ENCODE assay signal across 23 cellular contexts in genomic region chr11:2529636-2530035, GRCh38.
DNase-seq lines count a peak whose midpoint lies in the region; ATAC-seq and TF ChIP-seq lines count a peak whose summit lies in the region.
"Had no signal": no experiment of that assay in that cellular context is flagged by ENCODE, and none has a peak within 500 bp of the region (broad histone marks: within the 10 kb centered on the region; RNA-seq: fewer than 3 reads in every experiment).

No MANE protein-coding gene starts in this region.

- H3K36me3 ChIP-seq in osteoblast (ENCODE audit: insufficient read depth, low read length) (no peaks in the 10 kb centered on the region), upper lobe of right lung (no peaks in the 10 kb centered on the region), GM23338 (ENCODE audit: insufficient read depth) (no peaks in the 10 kb centered on the region)

- no peak overlapping the region for H3K4me2 ChIP-seq in osteoblast (ENCODE audit: insufficient read depth, low read length)
- no peak overlapping the region for H3K4me2 ChIP-seq in GM23338

- DNase-seq in left cardiac atrium: peak; percentile 18
- DNase-seq in Right ventricle myocardium superior: no peak
- peak; percentile 12 for DNase-seq in glutamatergic neuron
- DNase-seq in osteoblast (ENCODE audit: insufficient read length, low spot score, missing footprints): peak; percentile 65
- peak; percentile 58 for DNase-seq in upper lobe of right lung
- no peak for DNase-seq in GM23338 (ENCODE audit: low spot score)
- no peak for DNase-seq in NOMO-1 treated with DMSO at 0.1 percent for 48 hours (lab: John Stamatoyannopoulos, UW; ENCODE audit: unreplicated experiment)
- DNase-seq: Calu3; effector CD8-positive, alpha-beta T cell; erythroblast; HCEC 1CT; IMR-90; NCI-H1092; NCI-H187 treated with DMSO at 0.1 percent for 48 hours; NCI-H526; stimulated activated CD4-positive, alpha-beta T cell treated with anti-CD3 and anti-CD28 coated beads, Interleukin-4, amount 100 ng/mL, for 24 hours; stimulated activated naive CD4-positive, alpha-beta T cell; testis had no signal

- H3F3A ChIP-seq in GM23338 (replicated peaks; ENCODE audit: low read depth): peaks cover 6% of the 10 kb centered on the region; the same call in 1 of the 2 replicates

- no peak overlapping the region for H3K27ac ChIP-seq in osteoblast (ENCODE audit: low read depth, low read length)
- H3K27ac ChIP-seq in upper lobe of right lung: no peak overlapping the region
- H3K27ac ChIP-seq in GM23338 (ENCODE audit: low read depth): no peak overlapping the region
- H3K27ac ChIP-seq: C4-2B, testis had no signal

- H3K4me1 ChIP-seq in osteoblast (ENCODE audit: insufficient read depth, low read length) (peaks cover 13% of the 10 kb centered on the region), upper lobe of right lung (peaks cover 17% of the 10 kb centered on the region), GM23338 (ENCODE audit: insufficient read depth) (peaks cover 8% of the 10 kb centered on the region; the same call in 1 of the 2 replicates)

- no peak for ATAC-seq in left cardiac atrium
- no peak for ATAC-seq in Right ventricle myocardium superior (ENCODE audit: poor library complexity)
- ATAC-seq in upper lobe of right lung: no peak
- no peak for ATAC-seq in GM23338
- no peak for ATAC-seq in GM21528 (IDR thresholded peaks at IDR 0.05; ENCODE audit: low FRiP score, unreplicated experiment)

- no peak overlapping the region for H3K4me3 Mint-ChIP-seq in glutamatergic neuron (ENCODE audit: unreplicated experiment)
- H3K4me3 Mint-ChIP-seq in GM23338: no peak overlapping the region
- H3K4me3 Mint-ChIP-seq: activated T-helper 1 cell treated with anti-CD3 and anti-CD28 coated beads, Interleukin-12 subunit alpha, Interleukin-12 subunit beta, Interleukin-2, Interleukin-4 antibody, amounts not matched to agents 30 ng/mL and 10 ng/mL and 1 ng/mL, durations not matched to agents 14 hours and 24 hours and 36 hours; brain; T-helper 1 cell treated with Interleukin-12 subunit alpha and Interleukin-12 subunit beta and Interleukin-4 antibody, amounts not matched to agents 30 μg/mL and 1 μg/mL, for 36 hours had no signal

- peaks cover 14% of the 10 kb centered on the region for H3K27me3 Mint-ChIP-seq in glutamatergic neuron (ENCODE audit: unreplicated experiment)
- peaks cover 33% of the 10 kb centered on the region for H3K27me3 Mint-ChIP-seq in GM23338 (ENCODE audit: insufficient read depth, low read depth, poor library complexity)

- H3K27ac Mint-ChIP-seq in glutamatergic neuron (ENCODE audit: unreplicated experiment) (no peak overlapping the region), GM23338 (no peak overlapping the region)
- H3K27ac Mint-ChIP-seq: activated T-helper 1 cell treated with anti-CD3 and anti-CD28 coated beads, Interleukin-12 subunit alpha, Interleukin-12 subunit beta, Interleukin-2, Interleukin-4 antibody, amounts not matched to agents 30 ng/mL and 10 ng/mL and 1 ng/mL, durations not matched to agents 14 hours and 24 hours and 36 hours; brain; T-helper 1 cell treated with Interleukin-12 subunit alpha and Interleukin-12 subunit beta and Interleukin-4 antibody, amounts not matched to agents 30 μg/mL and 1 μg/mL, for 36 hours had no signal

- H3K79me2 ChIP-seq in osteoblast (ENCODE audit: insufficient read depth, low read length): no peaks in the 10 kb centered on the region
- no peaks in the 10 kb centered on the region for H3K79me2 ChIP-seq in GM23338 (replicated peaks; ENCODE audit: insufficient read depth)

- H3K36me3 Mint-ChIP-seq in glutamatergic neuron (ENCODE audit: unreplicated experiment) (no peaks in the 10 kb centered on the region), GM23338 (ENCODE audit: low read depth) (no peaks in the 10 kb centered on the region)
- H3K36me3 Mint-ChIP-seq: brain had no signal

- H3K27me3 ChIP-seq in osteoblast (ENCODE audit: insufficient read depth, low read length) (peaks cover 15% of the 10 kb centered on the region), upper lobe of right lung (no peaks in the 10 kb centered on the region), GM23338 (ENCODE audit: insufficient read depth) (no peaks in the 10 kb centered on the region)
- H3K27me3 ChIP-seq: testis had no signal

- H3K9me2 ChIP-seq in GM23338 (ENCODE audit: insufficient read depth): no peaks in the 10 kb centered on the region

- H3K4me1 Mint-ChIP-seq in glutamatergic neuron (ENCODE audit: low read depth, unreplicated experiment) (peaks cover 2% of the 10 kb centered on the region), GM23338 (peaks cover 9% of the 10 kb centered on the region)

- peaks cover 5% of the 10 kb centered on the region for H4K20me1 ChIP-seq in osteoblast (ENCODE audit: insufficient read depth, low read length)
- H4K20me1 ChIP-seq in GM23338 (replicated peaks; ENCODE audit: insufficient read depth): no peaks in the 10 kb centered on the region

- TF ChIP-seq CTCF in glutamatergic neuron (IDR thresholded peaks at IDR 0.05; ENCODE audit: partially characterized antibody, unreplicated experiment) (no peak), osteoblast (IDR thresholded peaks at IDR 0.05; ENCODE audit: extremely low read depth, low read depth, low read length) (no peak), upper lobe of right lung (IDR thresholded peaks at IDR 0.05) (no peak), GM23338 (conservative IDR thresholded peaks at IDR 0.05; ENCODE audit: low read depth in 2 of 2) (no peak)

- H3K9me3 Mint-ChIP-seq in glutamatergic neuron (ENCODE audit: unreplicated experiment) (no peaks in the 10 kb centered on the region), GM23338 (no peaks in the 10 kb centered on the region; the same call in 2 of the 3 replicates)
- H3K9me3 Mint-ChIP-seq: activated T-helper 1 cell treated with anti-CD3 and anti-CD28 coated beads, Interleukin-12 subunit alpha, Interleukin-12 subunit beta, Interleukin-2, Interleukin-4 antibody, amounts not matched to agents 30 ng/mL and 10 ng/mL and 1 ng/mL, durations not matched to agents 14 hours and 24 hours and 36 hours; brain; T-helper 1 cell treated with Interleukin-12 subunit alpha and Interleukin-12 subunit beta and Interleukin-4 antibody, amounts not matched to agents 30 μg/mL and 1 μg/mL, for 36 hours had no signal

- no peaks in the 10 kb centered on the region for H3K9me3 ChIP-seq in osteoblast (ENCODE audit: low read depth, low read length)
- no peaks in the 10 kb centered on the region for H3K9me3 ChIP-seq in upper lobe of right lung
- H3K9me3 ChIP-seq: testis had no signal

- no peak overlapping the region for H3K4me3 ChIP-seq in osteoblast (ENCODE audit: insufficient read depth, low read length)
- H3K4me3 ChIP-seq in upper lobe of right lung: no peak overlapping the region
- no peak overlapping the region for H3K4me3 ChIP-seq in GM23338
- H3K4me3 ChIP-seq: testis had no signal

- H2AFZ ChIP-seq in osteoblast (ENCODE audit: low read length) (no peak overlapping the region), GM23338 (no peak overlapping the region)

- intact Hi-C loops in left cardiac atrium (cut with DNase I): loop anchor here (10.0 kb wide), 3 partner anchors 225 to 335 kb away; partner anchors contain the start of genes C11orf21 (in 2 of the 2) and TSPAN32 (in 2 of the 2)
- intact Hi-C loops in Right ventricle myocardium superior (cut with DNase I): loop anchor here (2.0 to 10.0 kb wide), 2 partner anchors 101 to 225 kb away; partner anchors contain the start of genes C11orf21 and TSPAN32
- intact Hi-C loops in upper lobe of right lung (cut with DNase I): loop anchor here (2.0 kb wide), 1 partner anchor 101 kb away; no protein-coding TSS in a partner anchor

Comparison
In these comparisons a context has a peak if more than half of its experiments do, and no peak if none do; other contexts are left out.
1. DNase-seq: peak in left cardiac atrium (single experiment), glutamatergic neuron (single experiment), osteoblast (single experiment) and upper lobe of right lung (single experiment); none in Right ventricle myocardium superior (single experiment), GM23338 (single experiment) and NOMO-1 treated with DMSO at 0.1 percent for 48 hours (single experiment).